Comparison of ENCODE assay signal across 1 cellular context in genomic region chr6:133704371-133704770, GRCh38.
TF ChIP-seq lines count a peak whose summit lies in the region.

No MANE protein-coding gene starts in this region.

TF ChIP-seq in A549, 52 proteins besides CTCF, POLR2A, EP300 and RAD21:
- TF ChIP-seq ZSCAN20 (CRISPR knock-in tag; IDR thresholded peaks at IDR 0.05) (no peak), KDM1A (IDR thresholded peaks at IDR 0.05; ENCODE audit: low read depth) (no peak), EHF (CRISPR knock-in tag; IDR thresholded peaks at IDR 0.05) (no peak), HEYL (CRISPR knock-in tag; IDR thresholded peaks at IDR 0.05) (no peak), RNF2 (IDR thresholded peaks at IDR 0.05; ENCODE audit: borderline replicate concordance, low read depth) (no peak)
- TF ChIP-seq, protein P1, sequence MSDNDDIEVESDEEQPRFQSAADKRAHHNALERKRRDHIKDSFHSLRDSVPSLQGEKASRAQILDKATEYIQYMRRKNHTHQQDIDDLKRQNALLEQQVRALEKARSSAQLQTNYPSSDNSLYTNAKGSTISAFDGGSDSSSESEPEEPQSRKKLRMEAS (IDR thresholded peaks at IDR 0.05) = no peak
- TF ChIP-seq, protein P2, sequence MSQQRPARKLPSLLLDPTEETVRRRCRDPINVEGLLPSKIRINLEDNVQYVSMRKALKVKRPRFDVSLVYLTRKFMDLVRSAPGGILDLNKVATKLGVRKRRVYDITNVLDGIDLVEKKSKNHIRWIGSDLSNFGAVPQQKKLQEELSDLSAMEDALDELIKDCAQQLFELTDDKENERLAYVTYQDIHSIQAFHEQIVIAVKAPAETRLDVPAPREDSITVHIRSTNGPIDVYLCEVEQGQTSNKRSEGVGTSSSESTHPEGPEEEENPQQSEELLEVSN (IDR thresholded peaks at IDR 0.05; ENCODE audit: borderline replicate concordance, low read depth) = no peak
TF ChIP-seq in A549: peak in this region for 0.
